ENCODE assay signal across 35 cellular contexts in genomic region chr5:128962211-128962610, GRCh38. TPM values are rescaled to one million over a fixed set of nuclear protein-coding genes. Genes with fewer than 3 reads are reported as not detected.
"Had no signal": no experiment of that assay in that cellular context is flagged by ENCODE, and none has a peak within 500 bp of the region (broad histone marks: within the 10 kb centered on the region; RNA-seq: fewer than 3 reads in every experiment).

No MANE protein-coding gene starts in this region.

- H3K4me3 ChIP-seq: adrenal gland, body of pancreas, breast epithelium, Peyer's patch, SJSA1 had no signal

- H3K4me1 Mint-ChIP-seq: activated CD4-positive, alpha-beta memory T cell treated with anti-CD3 and anti-CD28 coated beads, Interleukin-2, amount 10 ng/mL, durations not matched to agents 7 days and 5 days; activated CD8-positive, alpha-beta memory T cell treated with anti-CD3 and anti-CD28 coated beads, Interleukin-2, amount 10 ng/mL, durations not matched to agents 7 days and 5 days; activated naive CD4-positive, alpha-beta T cell treated with anti-CD3 and anti-CD28 coated beads, Interleukin-2, amount 50 U/mL, for 24 hours; T-helper 17 cell had no signal

- H3K27me3 ChIP-seq: body of pancreas, breast epithelium, Peyer's patch, SJSA1 had no signal

- FAIRE-seq: astrocyte had no signal

- H3K36me3 ChIP-seq: adrenal gland, breast epithelium, Peyer's patch, SJSA1 had no signal

- H3K36me3 Mint-ChIP-seq: activated CD8-positive, alpha-beta memory T cell treated with anti-CD3 and anti-CD28 coated beads, Interleukin-2, amount 10 ng/mL, durations not matched to agents 7 days and 5 days; activated naive CD4-positive, alpha-beta T cell treated with anti-CD3 and anti-CD28 coated beads, Interleukin-2, amount 50 U/mL, for 24 hours had no signal

- H3K9me3 ChIP-seq: adrenal gland, body of pancreas, Peyer's patch, SJSA1, SK-N-SH had no signal

- H3K4me2 ChIP-seq: SK-N-SH had no signal

- H3K4me3 Mint-ChIP-seq: activated CD4-positive, alpha-beta memory T cell treated with anti-CD3 and anti-CD28 coated beads, Interleukin-2, amount 10 ng/mL, durations not matched to agents 7 days and 5 days; activated CD8-positive, alpha-beta memory T cell treated with anti-CD3 and anti-CD28 coated beads, Interleukin-2, amount 10 ng/mL, durations not matched to agents 7 days and 5 days; activated naive CD4-positive, alpha-beta T cell treated with anti-CD3 and anti-CD28 coated beads, Interleukin-2, amount 50 U/mL, for 24 hours; activated T-cell treated with anti-CD3 and anti-CD28 coated beads, Interleukin-2, amount 50 U/mL, for 24 hours; T-helper 17 cell had no signal

- H3K27ac Mint-ChIP-seq: activated CD4-positive, alpha-beta memory T cell treated with anti-CD3 and anti-CD28 coated beads, Interleukin-2, amount 10 ng/mL, durations not matched to agents 7 days and 5 days; activated CD8-positive, alpha-beta memory T cell treated with anti-CD3 and anti-CD28 coated beads, Interleukin-2, amount 10 ng/mL, durations not matched to agents 7 days and 5 days; activated naive CD4-positive, alpha-beta T cell treated with anti-CD3 and anti-CD28 coated beads, Interleukin-2, amount 50 U/mL, for 24 hours; activated T-cell treated with anti-CD3 and anti-CD28 coated beads, Interleukin-2, amount 50 U/mL, for 24 hours; activated T-helper 2 cell treated with anti-CD3 and anti-CD28 coated beads, Interferon-gamma antibody, Interleukin-2, Interleukin-4, amounts not matched to agents 10 μg/mL and 5 μg/mL and 100 μg/mL, durations not matched to agents 14 hours and 24 hours and 36 hours; T-helper 17 cell had no signal

- DNase-seq: activated CD4-positive, alpha-beta memory T cell treated with anti-CD3 and anti-CD28 coated beads, Interleukin-2, amount 10 ng/mL, durations not matched to agents 7 days and 5 days; activated CD4-positive, alpha-beta T cell treated with anti-CD3 and anti-CD28 coated beads for 1 hour; activated CD4-positive, alpha-beta T cell treated with anti-CD3 and anti-CD28 coated beads for 48 hours; activated CD4-positive, CD25-positive, alpha-beta regulatory T cell; activated CD8-positive, alpha-beta memory T cell treated with anti-CD3 and anti-CD28 coated beads for 24 hours; activated CD8-positive, alpha-beta memory T cell treated with anti-CD3 and anti-CD28 coated beads, Interleukin-2, amount 10 ng/mL, durations not matched to agents 7 days and 5 days; activated gamma-delta T cell; activated naive CD4-positive, alpha-beta T cell treated with Interleukin-2 at 50 U/mL for 16 hours; activated T-cell treated with anti-CD3 and anti-CD28 coated beads, Interleukin-2, amount 50 U/mL, for 24 hours; adrenal gland; body of pancreas; NCI-H1092 treated with DMSO at 0.1 percent for 48 hours; NCI-H1417; NCI-H146; NCI-H187 treated with DMSO at 0.1 percent for 48 hours; NCI-H2081; NCI-H2171 treated with DMSO at 0.1 percent for 48 hours; NCI-H2227 treated with DMSO at 0.1 percent for 48 hours; NCI-H446 treated with DMSO at 0.1 percent for 48 hours; NCI-H524; NCI-H69; NK-92 treated with Interleukin-12 subunit alpha and Interleukin-12 subunit beta, amount 100 ng/mL, for 24 hours; PC-3; Peyer's patch; RPMI8226; SHP77 treated with DMSO at 0.1 percent for 48 hours; SK-N-SH; T-helper 17 cell had no signal

- H3K4me1 ChIP-seq: adrenal gland, body of pancreas, breast epithelium, Peyer's patch had no signal

- H3K9ac ChIP-seq: SK-N-SH had no signal

- H3K9me3 Mint-ChIP-seq: activated CD4-positive, alpha-beta memory T cell treated with anti-CD3 and anti-CD28 coated beads, Interleukin-2, amount 10 ng/mL, durations not matched to agents 7 days and 5 days had no signal

- H3K27ac ChIP-seq: adrenal gland, body of pancreas, breast epithelium, Peyer's patch, SJSA1, VCaP had no signal

RNA-seq across cellular contexts. Expression of gene SLC27A6, which starts 3.1 kb away (rescaled TPM):
- total RNA-seq: activated CD4-positive, alpha-beta memory T cell treated with anti-CD3 and anti-CD28 coated beads, Interleukin-2, amount 10 ng/mL, durations not matched to agents 7 days and 5 days; activated CD8-positive, alpha-beta memory T cell treated with anti-CD3 and anti-CD28 coated beads, Interleukin-2, amount 10 ng/mL, durations not matched to agents 7 days and 5 days; activated T-helper 2 cell treated with anti-CD3 and anti-CD28 coated beads, Interferon-gamma antibody, Interleukin-2, Interleukin-4, amounts not matched to agents 10 μg/mL and 5 μg/mL and 100 μg/mL, durations not matched to agents 14 hours and 24 hours and 36 hours; M059J; PC-3; Peyer's patch; T-helper 17 cell had no signal
